ENCODE assay signal across 9 cellular contexts in genomic region chr12:10771132-10771733, GRCh38. TPM values are rescaled to one million over a fixed set of nuclear protein-coding genes. Genes with fewer than 3 reads are reported as not detected.
DNase-seq lines count a peak whose midpoint lies in the region; ATAC-seq and TF ChIP-seq lines count a peak whose summit lies in the region.
"Had no signal": no experiment of that assay in that cellular context is flagged by ENCODE, and none has a peak within 500 bp of the region (broad histone marks: within the 10 kb centered on the region; RNA-seq: fewer than 3 reads in every experiment).

No MANE protein-coding gene starts in this region.

- H3K4me1 ChIP-seq in Peyer's patch: no peaks in the 10 kb centered on the region
- no peaks in the 10 kb centered on the region for H3K4me1 ChIP-seq in effector memory CD4-positive, alpha-beta T cell (ENCODE audit: control insufficient read depth, insufficient read depth, low read length, poor library complexity, severe bottlenecking)
- H3K4me1 ChIP-seq: HAP-1 had no signal

- H3K4me3 ChIP-seq in Peyer's patch (no peak overlapping the region), fibroblast of mammary gland (ENCODE audit: control insufficient read depth, low read depth, low read length) (no peak overlapping the region)
- no peak overlapping the region for H3K4me3 ChIP-seq in effector memory CD4-positive, alpha-beta T cell (ENCODE audit: insufficient read depth, low read depth, low read length, poor library complexity, severe bottlenecking)
- H3K4me3 ChIP-seq: HAP-1 had no signal

- H3K9me3 ChIP-seq in Peyer's patch: no peaks in the 10 kb centered on the region
- no peaks in the 10 kb centered on the region for H3K9me3 ChIP-seq in effector memory CD4-positive, alpha-beta T cell (ENCODE audit: control insufficient read depth, low read length)
- H3K9me3 ChIP-seq: HAP-1 had no signal

- H3K36me3 ChIP-seq in Peyer's patch: no peaks in the 10 kb centered on the region
- H3K36me3 ChIP-seq in effector memory CD4-positive, alpha-beta T cell (ENCODE audit: control insufficient read depth, insufficient read depth, low read length): no peaks in the 10 kb centered on the region
- H3K36me3 ChIP-seq: HAP-1 had no signal

- TF ChIP-seq POLR2A in Peyer's patch (IDR thresholded peaks at IDR 0.05): no peak

- DNase-seq in AG08395 (ENCODE audit: low spot score) (peak; percentile 48), GM13977 (ENCODE audit: low spot score) (peak; percentile 23), Peyer's patch (no peak), fibroblast of mammary gland (ENCODE audit: low read depth) (peak; percentile 54), pons (ENCODE audit: low spot score) (peak; percentile 37), UCSD-AML1 (lab: John Stamatoyannopoulos, UW; ENCODE audit: unreplicated experiment) (no peak)
- no peak for DNase-seq in effector memory CD4-positive, alpha-beta T cell

- in situ Hi-C loops in GM13977 (cut with MboI; ENCODE audit: low pct_unique_long_range_greater_than_20kb, low sequenced_read_pairs, unreplicated experiment): loop anchor here (10.0 to 25.0 kb wide), 2 partner anchors 424 to 716 kb away; no protein-coding TSS in a partner anchor

- ATAC-seq in HG03135 (IDR thresholded peaks at IDR 0.05; ENCODE audit: unreplicated experiment): no peak

- H3K27ac ChIP-seq in Peyer's patch: no peak overlapping the region
- H3K27ac ChIP-seq in effector memory CD4-positive, alpha-beta T cell (ENCODE audit: insufficient read depth, low read length, poor library complexity, severe bottlenecking): no peak overlapping the region

- TF ChIP-seq CTCF in GM13977 (IDR thresholded peaks at IDR 0.05; ENCODE audit: extremely low read depth, insufficient read depth, missing control alignments): peak; percentile 61
- peak; percentile 25 to 83 (median 72) for TF ChIP-seq CTCF in Peyer's patch (IDR thresholded peaks at IDR 0.05)
- TF ChIP-seq CTCF in fibroblast of mammary gland (conservative IDR thresholded peaks at IDR 0.05; ENCODE audit: control insufficient read depth, insufficient read depth, low read depth, low read length): peak; percentile 56

- H3K27me3 ChIP-seq in Peyer's patch: no peaks in the 10 kb centered on the region
- H3K27me3 ChIP-seq in effector memory CD4-positive, alpha-beta T cell (replicated peaks; ENCODE audit: control insufficient read depth, insufficient read depth, low read length, poor library complexity, severe bottlenecking): peaks cover 5% of the 10 kb centered on the region

RNA-seq across cellular contexts. Expression of gene TAS2R7, which starts 31.2 kb away (rescaled TPM):
- not detected for total RNA-seq in Peyer's patch

RNA-seq across cellular contexts. Expression of gene TAS2R8, which starts 35.9 kb away (rescaled TPM):
- not detected for total RNA-seq in Peyer's patch

RNA-seq across cellular contexts. Expression of gene TAS2R9, which starts 38.7 kb away (rescaled TPM):
- not detected for total RNA-seq in Peyer's patch

RNA-seq across cellular contexts. Expression of gene YBX3, which starts 48.1 kb away (rescaled TPM):
- 100 to 1,000 TPM in 3 of 4 donors, 10 to 100 TPM in 1; 77.1 to 291 (median 151) TPM for total RNA-seq in Peyer's patch

RNA-seq across cellular contexts. Expression of gene TAS2R10, which starts 54.9 kb away (rescaled TPM):
- not detected for total RNA-seq in Peyer's patch

Comparison
In these comparisons a context has a peak if more than half of its experiments do, and no peak if none do; other contexts are left out.
1. DNase-seq: peak in AG08395 (single experiment), GM13977 (single experiment), fibroblast of mammary gland (single experiment) and pons (single experiment); none in Peyer's patch (0 of 3), effector memory CD4-positive, alpha-beta T cell (0 of 3) and UCSD-AML1 (single experiment).
2. Peak in every context shown above with its lines, with median percentiles within 50 percentile points of each other: CTCF ChIP-seq.